19 cellular contexts compared by ENCODE assay signal in genomic region chr14:75896341-75896740, GRCh38.
"Had no signal": no experiment of that assay in that cellular context is flagged by ENCODE, and none has a peak within 500 bp of the region (broad histone marks: within the 10 kb centered on the region; RNA-seq: fewer than 3 reads in every experiment).

No MANE protein-coding gene starts in this region.

- ATAC-seq: activated CD8-positive, alpha-beta memory T cell treated with anti-CD3 and anti-CD28 coated beads, Interleukin-2, amount 10 ng/mL, durations not matched to agents 7 days and 5 days; activated T-helper 17 cell treated with anti-CD3 and anti-CD28 coated beads, Interleukin-2, amount 50 U/mL, for 72 hours; left cardiac atrium; natural killer cell treated with Interleukin-12 subunit alpha and Interleukin-12 subunit beta and Interleukin-15 and Interleukin-18, amount 100 ng/mL, for 72 hours; T-cell had no signal

- H3K4me3 ChIP-seq: esophagus muscularis mucosa, tibial artery, uterus had no signal

- H3K9me3 ChIP-seq: esophagus muscularis mucosa, tibial artery, uterus had no signal

- H3K27ac ChIP-seq: esophagus muscularis mucosa, tibial artery, uterus had no signal

- DNase-seq: activated B cell treated with CpG ODN at 0.5 μM for 24 hours; activated CD4-positive, alpha-beta memory T cell treated with anti-CD3 and anti-CD28 coated beads, Interleukin-2, amount 10 ng/mL, durations not matched to agents 7 days and 5 days; activated CD4-positive, alpha-beta T cell treated with anti-CD3 and anti-CD28 coated beads for 4 hours; activated CD8-positive, alpha-beta memory T cell treated with anti-CD3 and anti-CD28 coated beads, Interleukin-2, amount 10 ng/mL, durations not matched to agents 7 days and 5 days; activated naive CD4-positive, alpha-beta T cell treated with Interleukin-2 at 50 U/mL for 16 hours; activated naive CD8-positive, alpha-beta T cell treated with anti-CD3 and anti-CD28 coated beads, Interleukin-2, amount 10 ng/mL, durations not matched to agents 7 days and 5 days; activated T-cell treated with anti-CD3 and anti-CD28 coated beads, Interleukin-2, amount 50 U/mL, for 1 hour; amygdala; effector CD8-positive, alpha-beta T cell; left cardiac atrium; retina; stimulated activated CD8-positive, alpha-beta memory T cell treated with anti-CD3 and anti-CD28 coated beads, Interleukin-4, amount 100 ng/mL, for 48 hours; stimulated activated naive CD4-positive, alpha-beta T cell treated with Interleukin-2 at 50 U/mL for 16 hours; T-cell; tibial artery; uterus had no signal

- H3K36me3 ChIP-seq: esophagus muscularis mucosa, tibial artery, uterus had no signal

- H3K27me3 ChIP-seq: esophagus muscularis mucosa, tibial artery, uterus had no signal

- H3K4me1 ChIP-seq: esophagus muscularis mucosa, tibial artery, uterus had no signal
